ENCODE assay signal across 9 cellular contexts in genomic region chr12:110689002-110689600, GRCh38. TPM values are rescaled to one million over a fixed set of nuclear protein-coding genes. Genes with fewer than 3 reads are reported as not detected.
DNase-seq lines count a peak whose midpoint lies in the region; ATAC-seq and TF ChIP-seq lines count a peak whose summit lies in the region.
"Had no signal": no experiment of that assay in that cellular context is flagged by ENCODE, and none has a peak within 500 bp of the region (broad histone marks: within the 10 kb centered on the region; RNA-seq: fewer than 3 reads in every experiment).

HVCN1 (minus strand) TSS chr12:110689115; CDS start chr12:110683245, 5,870 bp downstream.

- H3K4me3 ChIP-seq in GM06990 (replicated peaks; ENCODE audit: low read depth, low read length) = peak within 1 kb of the TSS; percentile 98
- peak within 1 kb of the TSS; percentile 50 for H3K4me3 ChIP-seq in kidney epithelial cell (ENCODE audit: low read depth, low read length)
- H3K4me3 ChIP-seq: SJSA1 had no signal

- no peaks in the 10 kb centered on the region for H3K4me1 Mint-ChIP-seq in MCF 10A (ENCODE audit: insufficient read depth, unreplicated experiment)

- ATAC-seq in HG02763 (IDR thresholded peaks at IDR 0.05; ENCODE audit: unreplicated experiment) (peak; percentile 33), HG02840 (IDR thresholded peaks at IDR 0.05; ENCODE audit: low FRiP score, unreplicated experiment) (no peak)

- H3K27me3 ChIP-seq in GM06990 (replicated peaks; ENCODE audit: control insufficient read depth, insufficient read depth, low read length) = no peaks in the 10 kb centered on the region
- H3K27me3 ChIP-seq in kidney epithelial cell (ENCODE audit: control insufficient read depth, insufficient read depth, low read length) = peaks cover 19% of the 10 kb centered on the region

- H3K36me3 ChIP-seq in GM06990 (ENCODE audit: control insufficient read depth, insufficient read depth, low read length) (peaks cover 2% of the 10 kb centered on the region; the same call in 1 of the 2 replicates), kidney epithelial cell (ENCODE audit: control insufficient read depth, insufficient read depth, low read length) (no peaks in the 10 kb centered on the region)
- H3K36me3 ChIP-seq: SJSA1 had no signal

- DNase-seq in GM06990 (ENCODE audit: extremely low read depth, insufficient read length) = peak; percentile 54
- DNase-seq in T follicular helper cell (ENCODE audit: low read depth) = peak; percentile 14
- no peak for DNase-seq in MCF 10A (ENCODE audit: unreplicated experiment)
- DNase-seq in kidney epithelial cell (ENCODE audit: low read depth) = no peak
- peak; percentile 29 for DNase-seq in stimulated activated CD4-positive, alpha-beta T cell treated with anti-CD3 and anti-CD28 coated beads, Interleukin-4, amount 100 ng/mL, for 24 hours
- no peak for DNase-seq in KBM-7

- POLR2A ChIA-PET in MCF 10A (lab: Yijun Ruan, JAX) = interaction anchor here (1.0 kb wide), 1 partner anchor 16 kb away, joined by 4 read pairs; no protein-coding TSS in a partner anchor

- in situ Hi-C loops in KBM-7 (cut with MboI; ENCODE audit: low pct_unique_long_range_greater_than_20kb, low sequenced_read_pairs) = no loop called here

- H3K27me3 Mint-ChIP-seq in MCF 10A (ENCODE audit: insufficient read depth, unreplicated experiment) = peaks cover 57% of the 10 kb centered on the region

- no peaks in the 10 kb centered on the region for H3K36me3 Mint-ChIP-seq in MCF 10A (ENCODE audit: insufficient read depth, unreplicated experiment)

- peaks cover 2% of the 10 kb centered on the region for H3K9me3 Mint-ChIP-seq in MCF 10A (ENCODE audit: unreplicated experiment)

- no peak for TF ChIP-seq CTCF in GM06990 (IDR thresholded peaks at IDR 0.05; ENCODE audit: insufficient read depth, low read length, poor library complexity, severe bottlenecking)
- TF ChIP-seq CTCF in MCF 10A (IDR thresholded peaks at IDR 0.05; ENCODE audit: unreplicated experiment) = no peak
- TF ChIP-seq CTCF in kidney epithelial cell (IDR thresholded peaks at IDR 0.05; ENCODE audit: insufficient read depth, low read length, poor library complexity, severe bottlenecking) = no peak

- H3K4me3 Mint-ChIP-seq in MCF 10A (ENCODE audit: unreplicated experiment) = peak within 1 kb of the TSS; percentile 33

- intact Hi-C loops in MCF 10A (cut with micrococcal nuclease) = no loop called here

- no peak within 1 kb of the TSS for H3K27ac Mint-ChIP-seq in MCF 10A (ENCODE audit: low read depth, unreplicated experiment)

- CTCF ChIA-PET in MCF 10A (lab: Yijun Ruan, JAX) = no interaction called here

- BruUV-seq in MCF 10A (replicated peaks; lab: Mats Ljungman, UMichigan) = no TSS peak

RNA-seq across cellular contexts. Expression of gene HVCN1, which starts in this region (rescaled TPM):
- not detected in 2 replicates for total RNA-seq in MCF 10A (2022)
- 0.33 and 2.1 TPM in 2 replicates for total RNA-seq in kidney epithelial cell
- total RNA-seq: SJSA1 had no signal

Comparison
In these comparisons a context has a peak if more than half of its experiments do, and no peak if none do; other contexts are left out.
1. DNase-seq: peak in GM06990 (single experiment), T follicular helper cell (single experiment) and stimulated activated CD4-positive, alpha-beta T cell treated with anti-CD3 and anti-CD28 coated beads, Interleukin-4, amount 100 ng/mL, for 24 hours (single experiment); none in MCF 10A (single experiment), kidney epithelial cell (single experiment) and KBM-7 (single experiment).